Comparison of ENCODE assay signal across 23 cellular contexts in the genomic region with DNA sequence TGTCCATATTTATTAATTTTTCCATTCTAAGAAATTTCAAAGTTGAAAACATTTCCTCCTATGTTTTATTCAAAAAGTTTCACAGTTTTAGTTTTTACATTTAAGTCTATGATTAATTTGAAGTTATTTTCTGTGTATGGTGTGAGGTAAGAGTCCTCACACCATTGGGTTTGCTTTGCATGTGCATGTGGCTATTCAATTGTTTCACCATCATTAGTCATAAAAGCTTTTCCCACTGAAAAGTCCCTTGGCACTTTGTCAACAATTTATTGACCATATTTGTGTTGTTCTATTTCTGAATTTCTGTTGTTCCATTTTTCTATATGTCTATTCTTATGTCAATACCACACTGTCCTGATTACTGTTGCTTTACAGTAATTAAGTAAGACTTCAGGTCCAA.
"Had no signal": no experiment of that assay in that cellular context is flagged by ENCODE, and none has a peak within 500 bp of the region (broad histone marks: within the 10 kb centered on the region; RNA-seq: fewer than 3 reads in every experiment).

No MANE protein-coding gene starts in this region.

- H3K4me1 Mint-ChIP-seq: activated B cell treated with CpG ODN at 0.5 μM for 24 hours; activated CD4-positive, alpha-beta memory T cell treated with anti-CD3 and anti-CD28 coated beads, Interleukin-2, amount 10 ng/mL, durations not matched to agents 7 days and 5 days; activated CD8-positive, alpha-beta memory T cell treated with anti-CD3 and anti-CD28 coated beads, Interleukin-2, amount 10 ng/mL, durations not matched to agents 7 days and 5 days; nephron progenitor cell had no signal

- H3K9me3 Mint-ChIP-seq: activated B cell treated with CpG ODN at 0.5 μM for 24 hours had no signal

- H3K4me3 Mint-ChIP-seq: activated B cell treated with CpG ODN at 0.5 μM for 24 hours; activated CD4-positive, alpha-beta memory T cell treated with anti-CD3 and anti-CD28 coated beads, Interleukin-2, amount 10 ng/mL, durations not matched to agents 7 days and 5 days; activated CD8-positive, alpha-beta memory T cell treated with anti-CD3 and anti-CD28 coated beads, Interleukin-2, amount 10 ng/mL, durations not matched to agents 7 days and 5 days; activated naive CD8-positive, alpha-beta T cell; central memory CD8-positive, alpha-beta T cell; nephron progenitor cell had no signal

- H3K36me3 ChIP-seq: esophagus muscularis mucosa, gastrocnemius medialis, left lung, right atrium auricular region, tibial artery had no signal

- H3K27me3 Mint-ChIP-seq: activated B cell treated with CpG ODN at 0.5 μM for 24 hours; activated CD4-positive, alpha-beta memory T cell treated with anti-CD3 and anti-CD28 coated beads, Interleukin-2, amount 10 ng/mL, durations not matched to agents 7 days and 5 days; activated CD8-positive, alpha-beta memory T cell treated with anti-CD3 and anti-CD28 coated beads, Interleukin-2, amount 10 ng/mL, durations not matched to agents 7 days and 5 days; progenitor cell of endocrine pancreas had no signal

- H3K9me3 ChIP-seq: body of pancreas, gastrocnemius medialis, left lung had no signal

- ATAC-seq: activated CD8-positive, alpha-beta memory T cell treated with anti-CD3 and anti-CD28 coated beads, Interleukin-2, amount 10 ng/mL, durations not matched to agents 7 days and 5 days; body of pancreas; gastrocnemius medialis; left lung; stimulated activated naive CD8-positive, alpha-beta T cell treated with anti-CD3 and anti-CD28 coated beads, Interleukin-15, Interleukin-2, amounts not matched to agents 100 U/mL and 50 U/mL, for 24 hours had no signal

- H3K4me3 ChIP-seq: body of pancreas, esophagus muscularis mucosa, gastrocnemius medialis, left lung, right atrium auricular region, tibial artery had no signal

- H3K27ac ChIP-seq: body of pancreas, esophagus muscularis mucosa, gastrocnemius medialis, left lung, right atrium auricular region, tibial artery had no signal

- H3K4me1 ChIP-seq: body of pancreas, esophagus muscularis mucosa, gastrocnemius medialis, left lung, right atrium auricular region, tibial artery had no signal

- H3K27ac Mint-ChIP-seq: activated B cell treated with CpG ODN at 0.5 μM for 24 hours; activated CD4-positive, alpha-beta memory T cell treated with anti-CD3 and anti-CD28 coated beads, Interleukin-2, amount 10 ng/mL, durations not matched to agents 7 days and 5 days; activated CD8-positive, alpha-beta memory T cell treated with anti-CD3 and anti-CD28 coated beads, Interleukin-2, amount 10 ng/mL, durations not matched to agents 7 days and 5 days; activated naive CD8-positive, alpha-beta T cell; nephron progenitor cell; progenitor cell of endocrine pancreas had no signal

- H3K27me3 ChIP-seq: body of pancreas, esophagus muscularis mucosa, gastrocnemius medialis, left lung, right atrium auricular region, tibial artery had no signal

- DNase-seq: activated B cell treated with CpG ODN at 0.5 μM for 24 hours; activated CD4-positive, alpha-beta memory T cell treated with anti-CD3 and anti-CD28 coated beads, Interleukin-2, amount 10 ng/mL, durations not matched to agents 7 days and 5 days; activated CD4-positive, alpha-beta T cell treated with anti-CD3 and anti-CD28 coated beads for 48 hours; activated CD8-positive, alpha-beta memory T cell treated with anti-CD3 and anti-CD28 coated beads, Interleukin-2, amount 10 ng/mL, durations not matched to agents 7 days and 5 days; amniotic stem cell; body of pancreas; effector CD8-positive, alpha-beta T cell; gastrocnemius medialis; head of caudate nucleus; kidney; left lung; midbrain; nephron progenitor cell; nucleus accumbens; stimulated activated naive CD8-positive, alpha-beta T cell treated with anti-CD3 and anti-CD28 coated beads, Interleukin-15, Interleukin-2, amounts not matched to agents 100 U/mL and 50 U/mL, for 24 hours; substantia nigra; T-helper 9 cell; tibial artery had no signal

- H3K36me3 Mint-ChIP-seq: activated CD8-positive, alpha-beta memory T cell treated with anti-CD3 and anti-CD28 coated beads, Interleukin-2, amount 10 ng/mL, durations not matched to agents 7 days and 5 days had no signal
